Comparison of ENCODE assay signal across 16 cellular contexts in genomic region chr2:37544617-37545031, GRCh38.
DNase-seq lines count a peak whose midpoint lies in the region; ATAC-seq, FAIRE-seq and TF ChIP-seq lines count a peak whose summit lies in the region.
"Had no signal": no experiment of that assay in that cellular context is flagged by ENCODE, and none has a peak within 500 bp of the region (broad histone marks: within the 10 kb centered on the region; RNA-seq: fewer than 3 reads in every experiment).

No MANE protein-coding gene starts in this region.

- intact Hi-C loops in sciatic nerve (cut with DNase I): no loop called here

- no peak for TF ChIP-seq CTCF in GM12865 (IDR thresholded peaks at IDR 0.05; ENCODE audit: insufficient read depth, low read depth, low read length, missing control alignments)

- peak; percentile 17 for ATAC-seq in sciatic nerve
- ATAC-seq: HCT116, K562, SK-N-SH treated with all-trans-retinoic acid at 6 μM for 48 hours had no signal

- DNase-seq in GM12865 (ENCODE audit: low read depth) (peak; percentile 41), M059J (ENCODE audit: low read depth) (peak; percentile 79), fibroblast of gingiva (ENCODE audit: low read depth) (peak; percentile 39), sciatic nerve (ENCODE audit: low spot score) (no peak), NCI-H2081 treated with DMSO at 0.1 percent for 48 hours (lab: John Stamatoyannopoulos, UW) (no peak), GM19239 (ENCODE audit: insufficient read length, low spot score) (no peak), MV-4-11 (lab: John Stamatoyannopoulos, UW) (no peak)
- DNase-seq: DND-41, NCI-H1436, NCI-H2029 treated with DMSO at 0.1 percent for 48 hours, SHP77 treated with DMSO at 0.1 percent for 48 hours, T-helper 1 cell had no signal

- H3K4me3 ChIP-seq in GM12865 (ENCODE audit: low read depth, low read length): peak overlapping the region; percentile 40
- H3K4me3 ChIP-seq: K562 had no signal

- no peak for FAIRE-seq in GM19239 (lab: Jason Lieb, UNC)
- FAIRE-seq: G401.6, K562 had no signal

Comparison
In these comparisons a context has a peak if more than half of its experiments do, and no peak if none do; other contexts are left out.
1. DNase-seq: peak in GM12865 (single experiment), M059J (single experiment) and fibroblast of gingiva (single experiment); none in sciatic nerve (single experiment), NCI-H2081 treated with DMSO at 0.1 percent for 48 hours (single experiment), GM19239 (single experiment) and MV-4-11 (single experiment).